Comparison of ENCODE assay signal across 1 cellular context in genomic region chr1:228977741-228978140, GRCh38.
TF ChIP-seq lines count a peak whose summit lies in the region.

No MANE protein-coding gene starts in this region.

TF ChIP-seq in HEK293, 187 proteins besides CTCF, POLR2A, EP300 and RAD21 (continued from another document and continues in another):
- TF ChIP-seq ZBTB10 (tag by site-specific recombination; IDR thresholded peaks at IDR 0.05), result no peak
- 0 out of 2 replicates have a peak, but pooled peaks have one; percentile 13 for TF ChIP-seq ZNF155 (tag by site-specific recombination; IDR thresholded peaks at IDR 0.05)
- TF ChIP-seq KLF17 (tag by site-specific recombination; IDR thresholded peaks at IDR 0.05), result no peak
- TF ChIP-seq ZNF621 (tag by site-specific recombination; IDR thresholded peaks at IDR 0.05), result 0 out of 2 replicates have a peak, but pooled peaks have one; percentile 25
- TF ChIP-seq ZNF610 (tag by site-specific recombination; IDR thresholded peaks at IDR 0.05; ENCODE audit: borderline replicate concordance), result no peak
- no peak for TF ChIP-seq ZBTB48 (tag by site-specific recombination; IDR thresholded peaks at IDR 0.05)
- TF ChIP-seq ZNF843 (tag by site-specific recombination; IDR thresholded peaks at IDR 0.05), result no peak
- no peak for TF ChIP-seq ZXDB (tag by site-specific recombination; IDR thresholded peaks at IDR 0.05)
- TF ChIP-seq MZF1 (tag by site-specific recombination; IDR thresholded peaks at IDR 0.05; ENCODE audit: borderline replicate concordance), result no peak
- peak; percentile 64; the same call in 1 of the 2 replicates for TF ChIP-seq ZNF785 (tag by site-specific recombination; IDR thresholded peaks at IDR 0.05)
- TF ChIP-seq ZSCAN30 (tag by site-specific recombination; IDR thresholded peaks at IDR 0.05), result no peak
- TF ChIP-seq ZFP3 (tag by site-specific recombination; IDR thresholded peaks at IDR 0.05; ENCODE audit: low read depth), result no peak
- no peak for TF ChIP-seq WT1 (tag by site-specific recombination; IDR thresholded peaks at IDR 0.05)
- no peak for TF ChIP-seq SALL2 (tag by site-specific recombination; IDR thresholded peaks at IDR 0.05; ENCODE audit: borderline replicate concordance)
- 0 out of 2 replicates have a peak, but pooled peaks have one; percentile 69 for TF ChIP-seq ZNF18 (tag by site-specific recombination; IDR thresholded peaks at IDR 0.05)
- no peak for TF ChIP-seq ZNF664 (tag by site-specific recombination; IDR thresholded peaks at IDR 0.05)
- TF ChIP-seq ZNF701 (tag by site-specific recombination; IDR thresholded peaks at IDR 0.05), result 0 out of 2 replicates have a peak, but pooled peaks have one; percentile 53
- TF ChIP-seq, protein P1, sequence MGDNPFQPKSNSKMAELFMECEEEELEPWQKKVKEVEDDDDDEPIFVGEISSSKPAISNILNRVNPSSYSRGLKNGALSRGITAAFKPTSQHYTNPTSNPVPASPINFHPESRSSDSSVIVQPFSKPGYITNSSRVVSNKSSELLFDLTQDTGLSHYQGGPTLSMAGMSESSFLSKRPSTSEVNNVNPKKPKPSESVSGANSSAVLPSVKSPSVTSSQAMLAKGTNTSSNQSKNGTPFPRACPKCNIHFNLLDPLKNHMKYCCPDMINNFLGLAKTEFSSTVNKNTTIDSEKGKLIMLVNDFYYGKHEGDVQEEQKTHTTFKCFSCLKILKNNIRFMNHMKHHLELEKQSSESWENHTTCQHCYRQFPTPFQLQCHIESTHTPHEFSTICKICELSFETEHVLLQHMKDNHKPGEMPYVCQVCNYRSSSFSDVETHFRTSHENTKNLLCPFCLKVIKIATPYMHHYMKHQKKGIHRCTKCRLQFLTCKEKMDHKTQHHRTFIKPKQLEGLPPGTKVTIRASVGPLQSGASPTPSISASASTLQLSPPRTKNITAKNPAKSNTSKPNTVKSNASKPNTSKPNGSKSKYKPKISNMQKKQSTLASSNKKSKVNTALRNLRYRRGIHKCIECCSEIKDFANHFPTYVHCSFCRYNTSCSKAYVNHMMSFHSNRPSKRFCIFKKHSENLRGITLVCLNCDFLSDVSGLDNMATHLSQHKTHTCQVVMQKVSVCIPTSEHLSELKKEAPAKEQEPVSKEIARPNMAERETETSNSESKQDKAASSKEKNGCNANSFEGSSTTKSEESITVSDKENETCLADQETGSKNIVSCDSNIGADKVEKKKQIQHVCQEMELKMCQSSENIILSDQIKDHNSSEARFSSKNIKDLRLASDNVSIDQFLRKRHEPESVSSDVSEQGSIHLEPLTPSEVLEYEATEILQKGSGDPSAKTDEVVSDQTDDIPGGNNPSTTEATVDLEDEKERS (tag by site-specific recombination; IDR thresholded peaks at IDR 0.05), result no peak
- no peak for TF ChIP-seq GLI2 (tag by site-specific recombination; IDR thresholded peaks at IDR 0.05; ENCODE audit: borderline replicate concordance, low read depth)
- TF ChIP-seq REPIN1 (tag by site-specific recombination; IDR thresholded peaks at IDR 0.05; ENCODE audit: low read depth), result no peak
- no peak for TF ChIP-seq ZNF596 (tag by site-specific recombination; IDR thresholded peaks at IDR 0.05)
- TF ChIP-seq ZNF362 (tag by site-specific recombination; IDR thresholded peaks at IDR 0.05), result no peak
- no peak for TF ChIP-seq ZNF548 (tag by site-specific recombination; IDR thresholded peaks at IDR 0.05)
- no peak for TF ChIP-seq ZNF624 (tag by site-specific recombination; IDR thresholded peaks at IDR 0.05)
- TF ChIP-seq ZNF157 (tag by site-specific recombination; IDR thresholded peaks at IDR 0.05), result 0 out of 2 replicates have a peak, but pooled peaks have one; percentile 40
- no peak for TF ChIP-seq OSR2 (tag by site-specific recombination; IDR thresholded peaks at IDR 0.05)
- no peak for TF ChIP-seq ZNF768 (tag by site-specific recombination; IDR thresholded peaks at IDR 0.05)
- TF ChIP-seq, protein P2, sequence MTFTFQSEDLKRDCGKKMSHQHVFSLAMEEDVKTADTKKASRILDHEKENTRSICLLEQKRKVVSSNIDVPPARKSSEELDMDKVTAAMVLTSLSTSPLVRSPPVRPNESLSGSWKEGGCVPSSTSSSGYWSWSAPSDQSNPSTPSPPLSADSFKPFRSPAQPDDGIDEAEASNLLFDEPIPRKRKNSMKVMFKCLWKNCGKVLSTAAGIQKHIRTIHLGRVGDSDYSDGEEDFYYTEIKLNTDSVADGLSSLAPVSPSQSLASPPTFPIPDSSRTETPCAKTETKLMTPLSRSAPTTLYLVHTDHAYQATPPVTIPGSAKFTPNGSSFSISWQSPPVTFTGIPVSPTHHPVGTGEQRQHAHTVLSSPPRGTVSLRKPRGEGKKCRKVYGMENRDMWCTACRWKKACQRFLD (tag by site-specific recombination; IDR thresholded peaks at IDR 0.05), result peak; percentile 15; the same call in 1 of the 2 replicates
- TF ChIP-seq OVOL3 (tag by site-specific recombination; IDR thresholded peaks at IDR 0.05), result no peak
- TF ChIP-seq ZBTB7A (tag by site-specific recombination; IDR thresholded peaks at IDR 0.05; ENCODE audit: low read depth), result 0 out of 2 replicates have a peak, but pooled peaks have one; percentile 29
- TF ChIP-seq, protein P3, sequence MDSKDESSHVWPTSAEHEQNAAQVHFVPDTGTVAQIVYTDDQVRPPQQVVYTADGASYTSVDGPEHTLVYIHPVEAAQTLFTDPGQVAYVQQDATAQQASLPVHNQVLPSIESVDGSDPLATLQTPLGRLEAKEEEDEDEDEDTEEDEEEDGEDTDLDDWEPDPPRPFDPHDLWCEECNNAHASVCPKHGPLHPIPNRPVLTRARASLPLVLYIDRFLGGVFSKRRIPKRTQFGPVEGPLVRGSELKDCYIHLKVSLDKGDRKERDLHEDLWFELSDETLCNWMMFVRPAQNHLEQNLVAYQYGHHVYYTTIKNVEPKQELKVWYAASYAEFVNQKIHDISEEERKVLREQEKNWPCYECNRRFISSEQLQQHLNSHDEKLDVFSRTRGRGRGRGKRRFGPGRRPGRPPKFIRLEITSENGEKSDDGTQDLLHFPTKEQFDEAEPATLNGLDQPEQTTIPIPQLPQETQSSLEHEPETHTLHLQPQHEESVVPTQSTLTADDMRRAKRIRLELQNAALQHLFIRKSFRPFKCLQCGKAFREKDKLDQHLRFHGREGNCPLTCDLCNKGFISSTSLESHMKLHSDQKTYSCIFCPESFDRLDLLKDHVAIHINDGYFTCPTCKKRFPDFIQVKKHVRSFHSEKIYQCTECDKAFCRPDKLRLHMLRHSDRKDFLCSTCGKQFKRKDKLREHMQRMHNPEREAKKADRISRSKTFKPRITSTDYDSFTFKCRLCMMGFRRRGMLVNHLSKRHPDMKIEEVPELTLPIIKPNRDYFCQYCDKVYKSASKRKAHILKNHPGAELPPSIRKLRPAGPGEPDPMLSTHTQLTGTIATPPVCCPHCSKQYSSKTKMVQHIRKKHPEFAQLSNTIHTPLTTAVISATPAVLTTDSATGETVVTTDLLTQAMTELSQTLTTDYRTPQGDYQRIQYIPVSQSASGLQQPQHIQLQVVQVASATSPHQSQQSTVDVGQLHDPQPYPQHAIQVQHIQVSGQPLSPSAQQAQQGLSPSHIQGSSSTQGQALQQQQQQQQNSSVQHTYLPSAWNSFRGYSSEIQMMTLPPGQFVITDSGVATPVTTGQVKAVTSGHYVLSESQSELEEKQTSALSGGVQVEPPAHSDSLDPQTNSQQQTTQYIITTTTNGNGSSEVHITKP (tag by site-specific recombination; IDR thresholded peaks at IDR 0.05), result no peak
- TF ChIP-seq, protein P4, sequence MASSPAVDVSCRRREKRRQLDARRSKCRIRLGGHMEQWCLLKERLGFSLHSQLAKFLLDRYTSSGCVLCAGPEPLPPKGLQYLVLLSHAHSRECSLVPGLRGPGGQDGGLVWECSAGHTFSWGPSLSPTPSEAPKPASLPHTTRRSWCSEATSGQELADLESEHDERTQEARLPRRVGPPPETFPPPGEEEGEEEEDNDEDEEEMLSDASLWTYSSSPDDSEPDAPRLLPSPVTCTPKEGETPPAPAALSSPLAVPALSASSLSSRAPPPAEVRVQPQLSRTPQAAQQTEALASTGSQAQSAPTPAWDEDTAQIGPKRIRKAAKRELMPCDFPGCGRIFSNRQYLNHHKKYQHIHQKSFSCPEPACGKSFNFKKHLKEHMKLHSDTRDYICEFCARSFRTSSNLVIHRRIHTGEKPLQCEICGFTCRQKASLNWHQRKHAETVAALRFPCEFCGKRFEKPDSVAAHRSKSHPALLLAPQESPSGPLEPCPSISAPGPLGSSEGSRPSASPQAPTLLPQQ (tag by site-specific recombination; IDR thresholded peaks at IDR 0.05), result no peak
- TF ChIP-seq ZFP41 (tag by site-specific recombination; IDR thresholded peaks at IDR 0.05; ENCODE audit: borderline replicate concordance), result no peak
- TF ChIP-seq, protein P5, sequence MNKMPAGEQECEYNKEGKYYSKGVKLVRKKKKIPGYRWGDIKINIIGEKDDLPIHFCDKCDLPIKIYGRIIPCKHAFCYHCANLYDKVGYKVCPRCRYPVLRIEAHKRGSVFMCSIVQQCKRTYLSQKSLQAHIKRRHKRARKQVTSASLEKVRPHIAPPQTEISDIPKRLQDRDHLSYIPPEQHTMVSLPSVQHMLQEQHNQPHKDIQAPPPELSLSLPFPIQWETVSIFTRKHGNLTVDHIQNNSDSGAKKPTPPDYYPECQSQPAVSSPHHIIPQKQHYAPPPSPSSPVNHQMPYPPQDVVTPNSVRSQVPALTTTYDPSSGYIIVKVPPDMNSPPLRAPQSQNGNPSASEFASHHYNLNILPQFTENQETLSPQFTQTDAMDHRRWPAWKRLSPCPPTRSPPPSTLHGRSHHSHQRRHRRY (tag by site-specific recombination; IDR thresholded peaks at IDR 0.05), result no peak
- TF ChIP-seq ZNF473 (tag by site-specific recombination; IDR thresholded peaks at IDR 0.05), result peak; percentile 38; the same call in 1 of the 2 replicates
- TF ChIP-seq ZSCAN5A (tag by site-specific recombination; IDR thresholded peaks at IDR 0.05), result no peak
- no peak for TF ChIP-seq EGR2 (tag by site-specific recombination; IDR thresholded peaks at IDR 0.05; ENCODE audit: low read depth)
- TF ChIP-seq ZNF350 (tag by site-specific recombination; IDR thresholded peaks at IDR 0.05), result no peak
- TF ChIP-seq ZNF214 (tag by site-specific recombination; IDR thresholded peaks at IDR 0.05; ENCODE audit: borderline replicate concordance), result no peak
- TF ChIP-seq, protein P6, sequence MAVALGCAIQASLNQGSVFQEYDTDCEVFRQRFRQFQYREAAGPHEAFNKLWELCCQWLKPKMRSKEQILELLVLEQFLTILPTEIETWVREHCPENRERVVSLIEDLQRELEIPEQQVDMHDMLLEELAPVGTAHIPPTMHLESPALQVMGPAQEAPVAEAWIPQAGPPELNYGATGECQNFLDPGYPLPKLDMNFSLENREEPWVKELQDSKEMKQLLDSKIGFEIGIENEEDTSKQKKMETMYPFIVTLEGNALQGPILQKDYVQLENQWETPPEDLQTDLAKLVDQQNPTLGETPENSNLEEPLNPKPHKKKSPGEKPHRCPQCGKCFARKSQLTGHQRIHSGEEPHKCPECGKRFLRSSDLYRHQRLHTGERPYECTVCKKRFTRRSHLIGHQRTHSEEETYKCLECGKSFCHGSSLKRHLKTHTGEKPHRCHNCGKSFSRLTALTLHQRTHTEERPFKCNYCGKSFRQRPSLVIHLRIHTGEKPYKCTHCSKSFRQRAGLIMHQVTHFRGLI (tag by site-specific recombination; IDR thresholded peaks at IDR 0.05), result no peak
